In the genomic region with DNA sequence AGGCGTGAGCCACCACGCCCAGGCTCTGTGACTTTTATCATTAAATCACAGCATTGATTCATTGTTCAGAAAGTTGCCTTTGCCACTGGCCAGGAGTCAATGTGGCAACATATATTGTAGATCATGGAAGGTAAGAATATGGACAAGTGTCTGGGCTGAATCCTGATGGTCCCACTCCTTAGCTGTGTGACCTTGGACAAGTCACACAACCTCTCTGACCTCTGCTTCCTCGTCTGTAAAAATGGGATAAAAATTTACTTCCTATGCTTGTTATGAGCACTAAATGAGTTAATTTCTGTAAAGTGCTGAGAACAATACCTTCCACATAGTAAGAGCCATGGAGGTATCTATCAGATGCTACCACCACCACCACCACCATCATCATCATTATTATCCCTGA, we compare ENCODE assay signal across 8 cellular contexts.
"Had no signal": no experiment of that assay in that cellular context is flagged by ENCODE, and none has a peak within 500 bp of the region (broad histone marks: within the 10 kb centered on the region; RNA-seq: fewer than 3 reads in every experiment).

No MANE protein-coding gene starts in this region.

- H3K27ac ChIP-seq: PC-9, SJSA1 had no signal

- DNase-seq: NCI-H1417 treated with DMSO at 0.1 percent for 48 hours, NCI-H1436 treated with DMSO at 0.1 percent for 48 hours, NCI-H187 treated with DMSO at 0.1 percent for 48 hours, Right ventricle myocardium superior had no signal

- H3K27me3 ChIP-seq: SJSA1 had no signal

- ATAC-seq: T-cell had no signal

- H3K4me2 ChIP-seq: PC-9, SK-N-SH had no signal

- H3K9ac ChIP-seq: SK-N-SH had no signal

- H2AFZ ChIP-seq: PC-9 had no signal

- H3K36me3 ChIP-seq: SJSA1 had no signal

- H3K4me3 ChIP-seq: PC-9, SJSA1 had no signal

- H3K9me3 ChIP-seq: SJSA1, SK-N-SH had no signal

- H3K4me1 ChIP-seq: SJSA1 had no signal
